29 cellular contexts compared by ENCODE assay signal in the genomic region with DNA sequence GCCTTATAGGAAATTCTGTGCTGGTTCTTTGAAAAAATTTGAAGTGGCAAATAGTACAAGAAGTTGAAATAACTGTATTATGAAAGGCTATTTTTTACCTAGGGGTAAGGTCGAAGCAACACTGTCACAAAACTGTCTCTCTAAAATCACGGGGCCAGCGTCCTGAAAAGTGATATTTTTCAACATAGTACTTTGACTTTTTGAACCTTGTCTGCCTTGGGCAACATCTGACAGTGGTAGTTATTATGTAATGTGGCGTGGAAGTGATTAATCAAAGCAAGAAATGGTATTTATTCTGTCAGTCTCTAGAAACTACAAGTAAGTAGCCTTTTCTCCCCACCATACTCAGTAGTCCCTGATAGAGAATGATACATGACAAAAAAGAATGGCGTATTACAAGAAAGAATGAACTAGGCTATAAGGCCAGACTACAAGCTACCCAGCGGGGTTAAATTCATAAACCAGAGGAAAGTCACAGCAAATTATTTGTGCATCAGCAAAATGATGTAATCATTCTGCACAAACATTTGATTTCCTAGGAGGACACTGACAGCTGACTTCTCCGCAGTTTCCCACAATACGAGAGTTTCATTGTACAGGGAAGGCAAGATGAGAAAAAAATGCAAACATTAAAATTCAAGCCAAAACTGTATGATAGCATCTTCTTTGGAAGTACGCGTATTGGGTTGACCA. TPM values are rescaled to one million over a fixed set of nuclear protein-coding genes. Genes with fewer than 3 reads are reported as not detected.
"Had no signal": no experiment of that assay in that cellular context is flagged by ENCODE, and none has a peak within 500 bp of the region (broad histone marks: within the 10 kb centered on the region; RNA-seq: fewer than 3 reads in every experiment).

No MANE protein-coding gene starts in this region.

- H3K27ac ChIP-seq: adrenal gland, brain microvascular endothelial cell, cardiac muscle cell, colonic mucosa had no signal

- H3K9me3 ChIP-seq: adrenal gland, colonic mucosa had no signal

- DNase-seq: activated CD4-positive, alpha-beta T cell treated with anti-CD3 and anti-CD28 coated beads for 48 hours; activated CD4-positive, alpha-beta T cell treated with anti-CD3 and anti-CD28 coated beads, Interleukin-2, amount 50 U/mL, for 4 hours; activated CD4-positive, CD25-positive, alpha-beta regulatory T cell treated with anti-CD3 and anti-CD28 coated beads, Interleukin-2, amount 50 U/mL, for 72 hours; activated CD8-positive, alpha-beta memory T cell treated with anti-CD3 and anti-CD28 coated beads, Interleukin-2, amount 50 U/mL, for 48 hours; activated CD8-positive, alpha-beta T cell treated with anti-CD3 and anti-CD28 coated beads, Interleukin-2, amount 10 ng/mL, durations not matched to agents 7 days and 5 days; activated naive CD4-positive, alpha-beta T cell treated with anti-CD3 and anti-CD28 coated beads, Interleukin-2, amount 50 U/mL, for 16 hours; activated naive CD8-positive, alpha-beta T cell treated with anti-CD3 and anti-CD28 coated beads, Interleukin-2, amount 10 ng/mL, durations not matched to agents 7 days and 5 days; activated T-cell treated with anti-CD3 and anti-CD28 coated beads, Interleukin-2, amount 50 U/mL, for 1 hour; adrenal gland; aorta; brain microvascular endothelial cell; colonic mucosa; Karpas-422; MM.1S; NCI-H1092 treated with DMSO at 0.1 percent for 48 hours; NCI-H1417 treated with DMSO at 0.1 percent for 48 hours; NCI-H1694 treated with DMSO at 0.1 percent for 48 hours; NCI-H2029 treated with DMSO at 0.1 percent for 48 hours; NCI-H345; NCI-H510A; NCI-H526 treated with DMSO at 0.1 percent for 48 hours; NCI-H82; SIG-M5; T-helper 17 cell; T-helper 9 cell had no signal

- H3K4me3 ChIP-seq: adrenal gland, cardiac muscle cell, colonic mucosa had no signal

- ATAC-seq: activated CD8-positive, alpha-beta T cell treated with anti-CD3 and anti-CD28 coated beads, Interleukin-2, amount 10 ng/mL, durations not matched to agents 7 days and 5 days; T-helper 17 cell; WTC11 had no signal

- H3K36me3 ChIP-seq: adrenal gland, cardiac muscle cell, colonic mucosa had no signal

- H3K27me3 Mint-ChIP-seq: activated naive CD8-positive, alpha-beta T cell treated with anti-CD3 and anti-CD28 coated beads, Interleukin-2, amount 10 ng/mL, durations not matched to agents 7 days and 5 days; T-helper 17 cell had no signal

- H3K4me1 Mint-ChIP-seq: WTC11 had no signal

- H3K27ac Mint-ChIP-seq: activated CD8-positive, alpha-beta T cell treated with anti-CD3 and anti-CD28 coated beads, Interleukin-2, amount 10 ng/mL, durations not matched to agents 7 days and 5 days; activated naive CD8-positive, alpha-beta T cell treated with anti-CD3 and anti-CD28 coated beads, Interleukin-2, amount 10 ng/mL, durations not matched to agents 7 days and 5 days; T-helper 17 cell; WTC11 had no signal

- H3K4me3 Mint-ChIP-seq: activated CD8-positive, alpha-beta T cell treated with anti-CD3 and anti-CD28 coated beads, Interleukin-2, amount 10 ng/mL, durations not matched to agents 7 days and 5 days; activated naive CD8-positive, alpha-beta T cell treated with anti-CD3 and anti-CD28 coated beads, Interleukin-2, amount 10 ng/mL, durations not matched to agents 7 days and 5 days; T-helper 17 cell; WTC11 had no signal

- H3K9me3 Mint-ChIP-seq: activated naive CD8-positive, alpha-beta T cell treated with anti-CD3 and anti-CD28 coated beads, Interleukin-2, amount 10 ng/mL, durations not matched to agents 7 days and 5 days; WTC11 had no signal

- H3K27me3 ChIP-seq: adrenal gland, brain microvascular endothelial cell, cardiac muscle cell, colonic mucosa had no signal

- H3K4me1 ChIP-seq: adrenal gland, colonic mucosa had no signal

RNA-seq across cellular contexts. Expression of a gene that starts 52.5 kb away (rescaled TPM):
- total RNA-seq: activated CD8-positive, alpha-beta T cell treated with anti-CD3 and anti-CD28 coated beads, Interleukin-2, amount 10 ng/mL, durations not matched to agents 7 days and 5 days; activated naive CD8-positive, alpha-beta T cell treated with anti-CD3 and anti-CD28 coated beads, Interleukin-2, amount 10 ng/mL, durations not matched to agents 7 days and 5 days; adrenal gland; aorta; cardiac muscle cell; cerebellum; colonic mucosa; RPMI7951; T-helper 17 cell; WTC11 had no signal
- polyA plus RNA-seq: adrenal gland, aorta, cardiac muscle cell had no signal
